In the genomic region with DNA sequence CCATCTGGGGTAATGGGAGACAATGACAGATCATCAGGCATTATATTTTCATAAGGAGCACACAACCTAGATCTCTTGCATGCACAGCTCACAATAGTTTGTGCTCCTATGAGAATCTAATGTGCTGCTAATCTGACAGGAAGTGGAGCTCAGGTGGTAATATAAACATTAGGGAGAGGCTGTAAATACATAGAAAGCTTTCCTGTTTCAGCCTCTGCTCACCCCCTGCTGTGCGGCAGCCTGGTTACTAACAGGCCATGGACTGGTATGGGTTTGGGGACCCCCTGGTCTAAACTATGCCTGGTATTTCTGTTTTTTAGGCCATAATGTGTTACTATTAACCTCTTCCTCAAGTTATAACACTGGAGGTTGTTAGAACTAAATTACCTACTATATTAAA, we compare ENCODE assay signal across 19 cellular contexts.
"Had no signal": no experiment of that assay in that cellular context is flagged by ENCODE, and none has a peak within 500 bp of the region (broad histone marks: within the 10 kb centered on the region; RNA-seq: fewer than 3 reads in every experiment).

No MANE protein-coding gene starts in this region.

- H2AFZ ChIP-seq: hepatocyte had no signal

- H3K9me3 ChIP-seq: colonic mucosa, neutrophil had no signal

- H3K4me1 Mint-ChIP-seq: activated naive CD4-positive, alpha-beta T cell treated with anti-CD3 and anti-CD28 coated beads, Interleukin-2, amount 50 U/mL, for 24 hours; naive thymus-derived CD4-positive, alpha-beta T cell; stimulated activated effector memory CD8-positive, alpha-beta T cell treated with anti-CD3 and anti-CD28 coated beads, Interleukin-12 subunit alpha, Interleukin-12 subunit beta, amount 100 ng/mL, for 72 hours had no signal

- DNase-seq: activated CD4-positive, alpha-beta T cell treated with anti-CD3 and anti-CD28 coated beads for 4 hours; activated CD8-positive, alpha-beta memory T cell treated with anti-CD3 and anti-CD28 coated beads, Interleukin-2, amount 50 U/mL, for 4 hours; activated CD8-positive, alpha-beta T cell treated with anti-CD3 and anti-CD28 coated beads for 36 hours; activated effector memory CD4-positive, alpha-beta T cell treated with anti-CD3 and anti-CD28 coated beads, Interleukin-2, amount 50 U/mL, for 16 hours; activated T-cell treated with anti-CD3 and anti-CD28 coated beads, Interleukin-2, amount 50 U/mL, for 48 hours; body of pancreas; caudate nucleus; colonic mucosa; kidney; left lung; mammary epithelial cell; mucosa of descending colon; naive thymus-derived CD4-positive, alpha-beta T cell; retina had no signal

- H3K27me3 ChIP-seq: body of pancreas, colonic mucosa, hepatocyte, left lung, neutrophil had no signal

- H3K4me3 Mint-ChIP-seq: activated CD8-positive, alpha-beta T cell treated with anti-CD3 and anti-CD28 coated beads for 36 hours; activated naive CD4-positive, alpha-beta T cell treated with anti-CD3 and anti-CD28 coated beads, Interleukin-2, amount 50 U/mL, for 24 hours; naive thymus-derived CD4-positive, alpha-beta T cell; stimulated activated effector memory CD8-positive, alpha-beta T cell treated with anti-CD3 and anti-CD28 coated beads, Interleukin-12 subunit alpha, Interleukin-12 subunit beta, amount 100 ng/mL, for 72 hours had no signal

- H3K79me2 ChIP-seq: hepatocyte had no signal

- H3K36me3 ChIP-seq: colonic mucosa, neutrophil had no signal

- H3K4me2 ChIP-seq: hepatocyte had no signal

- H3K4me1 ChIP-seq: body of pancreas, colonic mucosa, left lung had no signal

- H3K27me3 Mint-ChIP-seq: activated CD8-positive, alpha-beta T cell treated with anti-CD3 and anti-CD28 coated beads for 36 hours; activated naive CD4-positive, alpha-beta T cell treated with anti-CD3 and anti-CD28 coated beads, Interleukin-2, amount 50 U/mL, for 24 hours; naive thymus-derived CD4-positive, alpha-beta T cell had no signal

- H3K36me3 Mint-ChIP-seq: activated naive CD4-positive, alpha-beta T cell treated with anti-CD3 and anti-CD28 coated beads, Interleukin-2, amount 50 U/mL, for 24 hours; naive thymus-derived CD4-positive, alpha-beta T cell; stimulated activated effector memory CD8-positive, alpha-beta T cell treated with anti-CD3 and anti-CD28 coated beads, Interleukin-12 subunit alpha, Interleukin-12 subunit beta, amount 100 ng/mL, for 72 hours had no signal

- H3K27ac ChIP-seq: body of pancreas, colonic mucosa, hepatocyte, left lung, neutrophil had no signal

- H3K27ac Mint-ChIP-seq: activated CD8-positive, alpha-beta T cell treated with anti-CD3 and anti-CD28 coated beads for 36 hours; activated naive CD4-positive, alpha-beta T cell treated with anti-CD3 and anti-CD28 coated beads, Interleukin-2, amount 50 U/mL, for 24 hours; naive thymus-derived CD4-positive, alpha-beta T cell; stimulated activated effector memory CD8-positive, alpha-beta T cell treated with anti-CD3 and anti-CD28 coated beads, Interleukin-12 subunit alpha, Interleukin-12 subunit beta, amount 100 ng/mL, for 72 hours had no signal

- ATAC-seq: activated CD8-positive, alpha-beta T cell treated with anti-CD3 and anti-CD28 coated beads for 36 hours; body of pancreas; esophagus mucosa; left lung; mucosa of descending colon; naive thymus-derived CD4-positive, alpha-beta T cell; stimulated activated effector memory CD8-positive, alpha-beta T cell treated with anti-CD3 and anti-CD28 coated beads, Interleukin-12 subunit alpha, Interleukin-12 subunit beta, amount 100 ng/mL, for 72 hours had no signal

- H3K4me3 ChIP-seq: body of pancreas, colonic mucosa, hepatocyte, left lung, mucosa of descending colon had no signal
